Comparison of ENCODE assay signal across 1 cellular context in the genomic region with DNA sequence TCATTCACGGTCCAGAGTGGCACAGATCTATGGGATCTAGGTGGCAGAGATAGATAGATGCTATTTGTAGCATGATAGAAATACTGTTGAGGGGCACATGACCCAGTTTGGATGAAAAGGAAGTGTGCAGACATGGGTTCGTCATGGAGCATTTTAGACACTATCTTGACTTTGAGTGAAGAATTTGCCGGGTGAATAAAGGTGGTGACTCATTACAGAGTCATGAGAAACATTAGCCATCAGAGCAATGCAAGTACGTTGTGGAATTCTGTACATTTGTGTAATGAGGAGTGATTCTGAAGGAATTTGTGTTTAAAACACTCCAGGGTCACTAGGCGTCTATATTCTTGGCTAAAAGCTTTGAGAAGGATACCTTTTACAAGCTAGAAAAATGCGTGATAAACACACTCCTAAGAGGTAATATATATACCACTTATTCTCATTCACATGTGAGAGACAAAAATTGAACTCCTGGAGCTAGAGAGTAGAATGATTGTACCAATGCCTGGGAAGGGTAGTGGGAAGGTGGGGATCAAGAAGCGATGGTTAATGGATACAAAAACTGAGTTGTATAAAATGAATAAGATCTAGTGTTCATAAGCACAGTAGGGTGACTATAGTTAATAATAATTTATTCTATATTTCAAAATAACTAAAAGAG.
TF ChIP-seq lines count a peak whose summit lies in the region.

No MANE protein-coding gene starts in this region.

TF ChIP-seq in IMR-90, 13 proteins besides CTCF, POLR2A, EP300 and RAD21 (continued from another document):
- TF ChIP-seq, protein P1, sequence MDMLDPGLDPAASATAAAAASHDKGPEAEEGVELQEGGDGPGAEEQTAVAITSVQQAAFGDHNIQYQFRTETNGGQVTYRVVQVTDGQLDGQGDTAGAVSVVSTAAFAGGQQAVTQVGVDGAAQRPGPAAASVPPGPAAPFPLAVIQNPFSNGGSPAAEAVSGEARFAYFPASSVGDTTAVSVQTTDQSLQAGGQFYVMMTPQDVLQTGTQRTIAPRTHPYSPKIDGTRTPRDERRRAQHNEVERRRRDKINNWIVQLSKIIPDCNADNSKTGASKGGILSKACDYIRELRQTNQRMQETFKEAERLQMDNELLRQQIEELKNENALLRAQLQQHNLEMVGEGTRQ (IDR thresholded peaks at IDR 0.05; ENCODE audit: low read depth, low read length), result peak; percentile 87
- TF ChIP-seq, protein P2, sequence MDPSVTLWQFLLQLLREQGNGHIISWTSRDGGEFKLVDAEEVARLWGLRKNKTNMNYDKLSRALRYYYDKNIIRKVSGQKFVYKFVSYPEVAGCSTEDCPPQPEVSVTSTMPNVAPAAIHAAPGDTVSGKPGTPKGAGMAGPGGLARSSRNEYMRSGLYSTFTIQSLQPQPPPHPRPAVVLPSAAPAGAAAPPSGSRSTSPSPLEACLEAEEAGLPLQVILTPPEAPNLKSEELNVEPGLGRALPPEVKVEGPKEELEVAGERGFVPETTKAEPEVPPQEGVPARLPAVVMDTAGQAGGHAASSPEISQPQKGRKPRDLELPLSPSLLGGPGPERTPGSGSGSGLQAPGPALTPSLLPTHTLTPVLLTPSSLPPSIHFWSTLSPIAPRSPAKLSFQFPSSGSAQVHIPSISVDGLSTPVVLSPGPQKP (IDR thresholded peaks at IDR 0.05; ENCODE audit: borderline replicate concordance, low read depth, low read length), result no peak
- TF ChIP-seq MAZ (IDR thresholded peaks at IDR 0.05; ENCODE audit: borderline replicate concordance, low read depth, low read length) (no peak), RFX5 (IDR thresholded peaks at IDR 0.05; ENCODE audit: low read depth, low read length) (no peak), FOS (IDR thresholded peaks at IDR 0.05; ENCODE audit: low read depth, low read length) (peak; percentile 86), CEBPB (IDR thresholded peaks at IDR 0.05; ENCODE audit: low read depth, low read length) (peak; percentile 61; the same call in 1 of the 2 replicates), MXI1 (IDR thresholded peaks at IDR 0.05; ENCODE audit: borderline replicate concordance, low read depth, low read length) (no peak), CHD1 (IDR thresholded peaks at IDR 0.05; ENCODE audit: low read depth, low read length) (no peak), MAFK (IDR thresholded peaks at IDR 0.05; ENCODE audit: low read depth, low read length) (no peak), RCOR1 (IDR thresholded peaks at IDR 0.05; ENCODE audit: insufficient replicate concordance, low read length) (no peak)
TF ChIP-seq in IMR-90: peak in this region for 4.
